19 cellular contexts compared by ENCODE assay signal in genomic region chr12:24133385-24133784, GRCh38.
DNase-seq lines count a peak whose midpoint lies in the region; ATAC-seq, FAIRE-seq and TF ChIP-seq lines count a peak whose summit lies in the region.
"Had no signal": no experiment of that assay in that cellular context is flagged by ENCODE, and none has a peak within 500 bp of the region (broad histone marks: within the 10 kb centered on the region; RNA-seq: fewer than 3 reads in every experiment).

No MANE protein-coding gene starts in this region.

- no peak overlapping the region for H3K23ac ChIP-seq in H1 (ENCODE audit: insufficient read length)
- H3K23ac ChIP-seq in neuronal stem cell (ENCODE audit: low read depth, low read length, poor library complexity) = no peak overlapping the region

- H3K9me3 ChIP-seq in H1 (ENCODE audit: insufficient read depth in 2 of 2, low read depth in 1 of 2, low read length in 1 of 2) (no peaks in the 10 kb centered on the region), neuronal stem cell (replicated peaks in 1 of 2; ENCODE audit: control insufficient read depth in 2 of 2, insufficient read depth in 1 of 2, low read depth in 1 of 2, low read length in 2 of 2) (no peaks in the 10 kb centered on the region)
- H3K9me3 ChIP-seq: esophagus muscularis mucosa, HAP-1, heart right ventricle, left lung, SJSA1 had no signal

- peak; percentile 48 for DNase-seq in NCI-H510A treated with DMSO at 0.1 percent for 48 hours (lab: John Stamatoyannopoulos, UW)
- DNase-seq in NCI-H510A (lab: John Stamatoyannopoulos, UW) = no peak
- peak; percentile 8 for DNase-seq in NCI-H2107 (lab: John Stamatoyannopoulos, UW)
- DNase-seq in H1 (ENCODE audit: low read depth in 1 of 2, low spot score in 2 of 2) = peak; percentile 63 to 71
- DNase-seq in neuronal stem cell (ENCODE audit: low spot score) = peak; percentile 48
- no peak for DNase-seq in left lobe of liver (ENCODE audit: low spot score)
- DNase-seq: activated CD4-positive, alpha-beta T cell treated with anti-CD3 and anti-CD28 coated beads for 48 hours; heart right ventricle; left lung; NCI-H1092; stimulated activated naive B cell treated with anti-CD40 and anti-IgM and Interleukin-4, amounts not matched to agents 10 μg/mL and 1 μg/mL and 100 μg/mL, for 72 hours; T1000; trophoblast cell had no signal

- H3K4me2 ChIP-seq in H1 (ENCODE audit: insufficient read depth in 1 of 2, low read depth in 2 of 2, low read length in 2 of 2) = peak overlapping the region; percentile 7 to 22; a peak in 1 of 4 replicates
- H3K4me2 ChIP-seq in neuronal stem cell (ENCODE audit: insufficient read depth, low read length, poor library complexity, severe bottlenecking) = no peak overlapping the region

- H3K4me3 ChIP-seq in H1 (ENCODE audit: extremely low read depth in 1 of 4, insufficient read depth in 2 of 4, low read depth in 3 of 4, low read length in 4 of 4) (peak overlapping the region in 1 of 4 experiments; percentile 9; a peak in 1 of 8 replicates), neuronal stem cell (ENCODE audit: low read length in 2 of 2) (no peak overlapping the region)
- H3K4me3 ChIP-seq: esophagus muscularis mucosa, HAP-1, heart right ventricle, left lung, SJSA1 had no signal

- no peak for TF ChIP-seq POLR2A in H1 (IDR thresholded peaks at IDR 0.05; ENCODE audit: control extremely low read depth in 1 of 2, low read depth in 2 of 2, low read length in 2 of 2)

- no peaks in the 10 kb centered on the region for H3K23me2 ChIP-seq in H1 (ENCODE audit: low read depth, low read length)

- H2BK20ac ChIP-seq in H1 (ENCODE audit: low read length) = no peak overlapping the region

- peak in 1 of 2 experiments; percentile 31; a peak in 1 of 3 replicates for TF ChIP-seq EP300 in H1 (IDR thresholded peaks at IDR 0.05; ENCODE audit: borderline replicate concordance in 1 of 2, low read depth in 2 of 2, low read length in 2 of 2)

- WGBS in H1 (ENCODE audit: extremely low coverage in 1 of 2, insufficient coverage in 1 of 2, insufficient read length in 1 of 2, insufficient replicate concordance in 2 of 2, low coverage in 1 of 2, low lambda C conversion rate in 2 of 2, missing lambda C conversion rate in 1 of 2), 2 experiments = 23% methylated on average over 4 of the region's 4 CpGs; no CpG with 5 or more reads in 1 of the 2 experiments
- no CpG with 5 or more reads among the region's 4 CpGs for WGBS in neuronal stem cell (ENCODE audit: extremely low coverage in 2 of 2, insufficient read length in 2 of 2, insufficient replicate concordance in 1 of 2), 2 donors

- H3K27ac ChIP-seq in H1 (ENCODE audit: low read depth, low read length) (no peak overlapping the region), neuronal stem cell (replicated peaks; ENCODE audit: low read length) (no peak overlapping the region)
- H3K27ac ChIP-seq: C4-2B, esophagus muscularis mucosa, heart right ventricle, left lung, SJSA1 had no signal

- H3K4me1 ChIP-seq in H1 (replicated peaks in 1 of 4; ENCODE audit: control insufficient read depth in 3 of 4, insufficient read depth in 4 of 4, low read length in 3 of 4) (peaks cover 0 to 5% (median 3%) of the 10 kb centered on the region in 4 experiments; a peak in 4 of 7 replicates), neuronal stem cell (ENCODE audit: control insufficient read depth in 2 of 2, insufficient read depth in 1 of 2, low read depth in 1 of 2, low read length in 2 of 2) (peaks cover 5 to 12% of the 10 kb centered on the region in 2 donors)
- H3K4me1 ChIP-seq: esophagus muscularis mucosa, heart right ventricle, left lung, SJSA1 had no signal

- no peak overlapping the region for H2BK5ac ChIP-seq in H1 (ENCODE audit: low read depth, low read length)
- H2BK5ac ChIP-seq in neuronal stem cell (ENCODE audit: low read length) = no peak overlapping the region

- no peak for TF ChIP-seq CTCF in H1 (IDR thresholded peaks at IDR 0.05; ENCODE audit: control extremely low read depth in 1 of 3, insufficient read depth in 1 of 3, low read depth in 1 of 3, low read length in 3 of 3)

- H3K4ac ChIP-seq in H1 (replicated peaks; ENCODE audit: insufficient read length, low read depth, low read length) (no peak overlapping the region), neuronal stem cell (ENCODE audit: low read length) (no peak overlapping the region)

- H2BK15ac ChIP-seq in H1 (ENCODE audit: low read length) (no peak overlapping the region), neuronal stem cell (ENCODE audit: low read length) (no peak overlapping the region)

- H3K56ac ChIP-seq in H1 (replicated peaks; ENCODE audit: insufficient read length, low read depth, low read length) = no peak overlapping the region

- no peak overlapping the region for H2BK12ac ChIP-seq in H1 (ENCODE audit: low read depth, low read length)
- no peak overlapping the region for H2BK12ac ChIP-seq in neuronal stem cell (ENCODE audit: low read length)

- no peaks in the 10 kb centered on the region for H3K79me2 ChIP-seq in H1 (ENCODE audit: control insufficient read depth in 1 of 2, insufficient read depth in 2 of 2, low read length in 2 of 2)

- no peak overlapping the region for H4K91ac ChIP-seq in H1 (replicated peaks; ENCODE audit: insufficient read length, low read length)
- H4K91ac ChIP-seq in neuronal stem cell (ENCODE audit: low read depth, low read length, poor library complexity) = no peak overlapping the region

- no peaks in the 10 kb centered on the region for H4K20me1 ChIP-seq in H1 (replicated peaks in 1 of 2; ENCODE audit: control insufficient read depth in 1 of 2, insufficient read depth in 2 of 2, low read length in 2 of 2)

- H3K9ac ChIP-seq in H1 (replicated peaks in 1 of 4; ENCODE audit: extremely low read depth in 1 of 4, low read depth in 3 of 4, low read length in 3 of 4) (no peak overlapping the region), neuronal stem cell (ENCODE audit: low read depth, low read length, poor library complexity) (no peak overlapping the region)

- FAIRE-seq in H1 (lab: Jason Lieb, UNC) = peak; percentile 84

- H2AK5ac ChIP-seq in H1 (ENCODE audit: low read depth, low read length) (no peak overlapping the region), neuronal stem cell (ENCODE audit: low read depth, low read length) (no peak overlapping the region)

- ATAC-seq in GM21423 (IDR thresholded peaks at IDR 0.05; ENCODE audit: unreplicated experiment) (no peak), left lobe of liver (no peak), GM19324 (IDR thresholded peaks at IDR 0.05; ENCODE audit: low FRiP score, unreplicated experiment) (no peak)
- ATAC-seq: heart right ventricle; left lung; stimulated activated naive B cell treated with anti-CD40 and anti-IgM and Interleukin-4, amounts not matched to agents 10 μg/mL and 1 μg/mL and 100 μg/mL, for 72 hours had no signal

- CTCF ChIA-PET in H1 (lab: Charles Lee; ENCODE audit: partially characterized antibody) = interaction anchor here (0.6 kb wide), 1 partner anchor 72 kb away, joined by 4 read pairs; no protein-coding TSS in a partner anchor

- H3K14ac ChIP-seq in H1 (ENCODE audit: insufficient read length) (no peak overlapping the region), neuronal stem cell (ENCODE audit: low read length) (no peak overlapping the region)

- no peak overlapping the region for H4K5ac ChIP-seq in H1 (ENCODE audit: insufficient read length, low read depth, low read length)

- H3K18ac ChIP-seq in H1 (ENCODE audit: extremely low read depth, low read length) (no peak overlapping the region), neuronal stem cell (ENCODE audit: low read length) (no peak overlapping the region)

- no peaks in the 10 kb centered on the region for H3K36me3 ChIP-seq in H1 (ENCODE audit: control insufficient read depth in 2 of 4, insufficient read depth in 4 of 4, low read length in 3 of 4)
- H3K36me3 ChIP-seq in neuronal stem cell (replicated peaks in 1 of 2; ENCODE audit: control insufficient read depth in 2 of 2, insufficient read depth in 2 of 2, low read length in 2 of 2) = no peaks in the 10 kb centered on the region
- H3K36me3 ChIP-seq: esophagus muscularis mucosa, HAP-1, heart right ventricle, left lung, SJSA1 had no signal

- no peak overlapping the region for H2AFZ ChIP-seq in H1 (ENCODE audit: low read length)
- H2AFZ ChIP-seq in neuronal stem cell (ENCODE audit: low read length) = no peak overlapping the region

- no peak for TF ChIP-seq RAD21 in H1 (IDR thresholded peaks at IDR 0.05 in 1 of 2, conservative IDR thresholded peaks at IDR 0.05 in 1 of 2; ENCODE audit: low read depth in 2 of 2, low read length in 2 of 2)

- H3K79me1 ChIP-seq in H1 (ENCODE audit: low read depth, low read length) (no peaks in the 10 kb centered on the region), neuronal stem cell (ENCODE audit: low read depth, low read length) (no peaks in the 10 kb centered on the region)

- POLR2A ChIA-PET in H1 (lab: Charles Lee; ENCODE audit: partially characterized antibody) = interaction anchor here (0.6 kb wide), 1 partner anchor 622 kb away, joined by 3 read pairs; no protein-coding TSS in a partner anchor

- H3K27me3 ChIP-seq in H1 (replicated peaks in 1 of 4; ENCODE audit: control insufficient read depth in 3 of 4, extremely low read depth in 1 of 4, insufficient read depth in 3 of 4, low read length in 3 of 4) = no peaks in the 10 kb centered on the region; a peak in 2 of 7 replicates
- H3K27me3 ChIP-seq in neuronal stem cell (ENCODE audit: control insufficient read depth in 3 of 3, insufficient read depth in 3 of 3, low read depth in 1 of 3, low read length in 3 of 3) = no peaks in the 10 kb centered on the region
- H3K27me3 ChIP-seq: esophagus muscularis mucosa, heart right ventricle, left lung, SJSA1 had no signal

- no peak overlapping the region for H4K8ac ChIP-seq in H1 (ENCODE audit: extremely low read depth, insufficient read depth, low read length)
- no peak overlapping the region for H4K8ac ChIP-seq in neuronal stem cell (ENCODE audit: low read depth, low read length)

- no peak overlapping the region for H2BK120ac ChIP-seq in H1 (replicated peaks; ENCODE audit: low read depth, low read length)
- no peak overlapping the region for H2BK120ac ChIP-seq in neuronal stem cell (ENCODE audit: low read depth, low read length)

TF ChIP-seq in H1, 55 proteins besides CTCF, POLR2A, EP300 and RAD21 (continues in another document):
- TF ChIP-seq JUND (IDR thresholded peaks at IDR 0.05; ENCODE audit: low read length) (no peak), GTF2F1 (IDR thresholded peaks at IDR 0.05; ENCODE audit: borderline replicate concordance, low read depth, low read length) (no peak), USF2 (IDR thresholded peaks at IDR 0.05; ENCODE audit: low read length) (no peak)

Comparison
In these comparisons a context has a peak if more than half of its experiments do, and no peak if none do; other contexts are left out.
1. DNase-seq: peak in NCI-H510A treated with DMSO at 0.1 percent for 48 hours (single experiment), NCI-H2107 (single experiment), H1 (2 of 2) and neuronal stem cell (single experiment); none in NCI-H510A (single experiment) and left lobe of liver (single experiment).